In genomic region chr18:35240664-35241522, GRCh38 we compare ENCODE assay signal across 8 cellular contexts. TPM values are rescaled to one million over a fixed set of nuclear protein-coding genes. Genes with fewer than 3 reads are reported as not detected.
DNase-seq lines count a peak whose midpoint lies in the region; ATAC-seq and TF ChIP-seq lines count a peak whose summit lies in the region.

Gene ZNF397, plus strand, starts transcription at chr18:35241034. Its CDS starts 1,437 bp downstream, at chr18:35242471.

- intact Hi-C loops in colonic mucosa (cut with DNase I), result loop anchor here (5.0 kb wide), 1 partner anchor 101 kb away; the partner anchor contains the start of gene ZNF24

- H3K27me3 ChIP-seq in colonic mucosa, result no peaks in the 10 kb centered on the region
- H3K27me3 ChIP-seq in layer of hippocampus (ENCODE audit: control insufficient read depth, insufficient read depth, low read length), result no peaks in the 10 kb centered on the region

- peak; percentile 98 for DNase-seq in Ammon's horn (ENCODE audit: low spot score)
- peak; percentile 86 for DNase-seq in GM19238 (ENCODE audit: insufficient read length, low spot score)
- peak; percentile 92 to 96 for DNase-seq in NCI-H524 (lab: John Stamatoyannopoulos, UW)
- peak; percentile 98 for DNase-seq in activated CD4-positive, alpha-beta T cell treated with anti-CD3 and anti-CD28 coated beads for 48 hours
- DNase-seq in colonic mucosa, result peak; percentile 98
- peak; percentile 93 to 95 for DNase-seq in stimulated activated CD4-positive, alpha-beta T cell treated with anti-CD3 and anti-CD28 coated beads, Interleukin-1b, Interleukin-23, amount 100 ng/mL, for 4 hours (ENCODE audit: low read depth in 2 of 2)

- peak within 1 kb of the TSS; percentile 81 to 87 for H3K9ac ChIP-seq in colonic mucosa (ENCODE audit: low read depth in 2 of 2, low read length in 2 of 2)

- peaks cover 6% of the 10 kb centered on the region for H3K36me3 ChIP-seq in colonic mucosa

- H3K9me3 ChIP-seq in colonic mucosa, result no peaks in the 10 kb centered on the region

- H3K4me1 ChIP-seq in colonic mucosa, result no peaks in the 10 kb centered on the region

- peak within 1 kb of the TSS; percentile 63 for H3K4me3 ChIP-seq in colonic mucosa

- H3K27ac ChIP-seq in colonic mucosa (peak within 1 kb of the TSS; percentile 90), layer of hippocampus (ENCODE audit: low read depth, low read length) (peak within 1 kb of the TSS; percentile 99)

- ATAC-seq in HG03442 (IDR thresholded peaks at IDR 0.05; ENCODE audit: unreplicated experiment), result peak; percentile 99

- TF ChIP-seq CTCF in colonic mucosa (IDR thresholded peaks at IDR 0.05), result no peak

RNA-seq across cellular contexts. Expression of gene ZNF397, which starts in this region (rescaled TPM):
- 10 to 100 TPM; 22.7 to 25.2 TPM for total RNA-seq in colonic mucosa

Comparison
In these comparisons a context has a peak if more than half of its experiments do, and no peak if none do; other contexts are left out.
1. Peak in every context shown above with its lines: DNase-seq, ATAC-seq, H3K4me3 ChIP-seq and H3K27ac ChIP-seq.